8 cellular contexts compared by ENCODE assay signal in genomic region chr20:2840138-2840966, GRCh38. TPM values are rescaled to one million over a fixed set of nuclear protein-coding genes. Genes with fewer than 3 reads are reported as not detected.
DNase-seq lines count a peak whose midpoint lies in the region; ATAC-seq and TF ChIP-seq lines count a peak whose summit lies in the region.

TSS of gene PCED1A (minus strand) at chr20:2840655. CDS start at chr20:2839912, 743 bp downstream.
TSS of gene VPS16 (plus strand) at chr20:2840745. CDS start at chr20:2840775, 30 bp downstream.

- no peaks in the 10 kb centered on the region for H3K27me3 ChIP-seq in AG04450 (ENCODE audit: control insufficient read depth, insufficient read depth, low read length)

- H3K4me3 ChIP-seq in AG04450 (ENCODE audit: low read depth, low read length) = peak within 1 kb of the TSS; percentile 91

- POLR2A ChIA-PET in AG04450 (lab: Yijun Ruan, JAX) = interaction anchor here (1.0 to 1.2 kb wide), 2 partner anchors 23 to 33 kb away, joined by 3 read pairs; partner anchors contain the start of gene PTPRA

- peak; percentile 62 for ATAC-seq in GM18870 (IDR thresholded peaks at IDR 0.05; ENCODE audit: unreplicated experiment)
- ATAC-seq in HG03108 (IDR thresholded peaks at IDR 0.05; ENCODE audit: unreplicated experiment) = peak; percentile 94

- peak; percentile 57 for DNase-seq in AG04450 (ENCODE audit: low read depth, low spot score)
- peak; percentile 63 for DNase-seq in NCI-H446 treated with DMSO at 0.1 percent for 48 hours (lab: John Stamatoyannopoulos, UW)
- DNase-seq in activated CD4-positive, CD25-positive, alpha-beta regulatory T cell treated with anti-CD3 and anti-CD28 coated beads, Interleukin-2, amount 50 U/mL, for 72 hours = peak; percentile 91
- DNase-seq in cerebellum (ENCODE audit: low spot score) = peak; percentile 96
- peak; percentile 62 for DNase-seq in kidney glomerular epithelial cell (lab: John Stamatoyannopoulos, UW)
- DNase-seq in stimulated activated CD4-positive, alpha-beta T cell treated with anti-CD3 and anti-CD28 coated beads, Interleukin-1b, Interleukin-23, amount 100 ng/mL, for 1 hour (ENCODE audit: low read depth in 2 of 2) = peak; percentile 56 to 74

- CTCF ChIA-PET in AG04450 (lab: Charles Lee) = interaction anchor here (0.9 to 1.4 kb wide), 3 partner anchors 11 to 85 kb away, joined by 3 to 4 read pairs (median 4); no protein-coding TSS in a partner anchor

- peak within 1 kb of the TSS; percentile 86 for H3K27ac ChIP-seq in AG04450 (ENCODE audit: low read depth, low read length)

- H3K9me3 ChIP-seq in AG04450 (ENCODE audit: control insufficient read depth, insufficient read depth, low read length) = peaks cover 3% of the 10 kb centered on the region; the same call in 1 of the 2 replicates

- TF ChIP-seq CTCF in AG04450 (IDR thresholded peaks at IDR 0.05; ENCODE audit: low read depth, low read length) = no peak

RNA-seq across cellular contexts. Expression of gene PCED1A, which starts in this region (rescaled TPM):
- polyA plus RNA-seq in AG04450 (2011; rRNA removed) = 17.5 and 19.7 TPM in 2 replicates
- polyA minus RNA-seq in AG04450 (2011; rRNA and poly(A)+ RNA removed) = 10.2 and 13.7 TPM in 2 replicates
- 20.0 TPM for total RNA-seq in cerebellum

RNA-seq across cellular contexts. Expression of gene VPS16, which starts in this region (rescaled TPM):
- 33.5 and 36.7 TPM in 2 replicates for polyA plus RNA-seq in AG04450 (2011; rRNA removed)
- 38.9 and 47.8 TPM in 2 replicates for polyA minus RNA-seq in AG04450 (2011; rRNA and poly(A)+ RNA removed)
- total RNA-seq in cerebellum = 32.6 TPM

Comparison
In these comparisons a context has a peak if more than half of its experiments do, and no peak if none do; other contexts are left out.
1. Peak in every context shown above with its lines: DNase-seq, ATAC-seq, H3K4me3 ChIP-seq and H3K27ac ChIP-seq.